ENCODE assay signal across 20 cellular contexts in the genomic region with DNA sequence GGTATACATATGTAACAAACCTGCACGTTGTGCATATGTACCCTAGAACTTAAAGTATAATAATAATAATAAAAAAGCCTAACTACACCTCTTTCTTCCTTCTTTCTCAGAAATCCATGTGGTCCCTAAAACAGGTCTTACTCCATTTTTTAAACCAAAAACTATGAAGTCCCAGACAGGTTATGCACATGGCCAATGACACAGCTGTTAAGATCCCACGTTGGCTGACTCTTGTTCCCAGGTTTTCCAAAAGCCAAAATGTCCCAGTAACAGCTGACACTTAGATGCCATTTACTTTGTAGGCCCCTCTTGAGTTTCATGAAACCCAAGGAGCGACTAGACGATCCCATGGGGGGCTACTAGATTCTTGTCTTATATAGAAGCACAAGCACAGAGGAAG.
DNase-seq lines count a peak whose midpoint lies in the region; ATAC-seq and TF ChIP-seq lines count a peak whose summit lies in the region.
"Had no signal": no experiment of that assay in that cellular context is flagged by ENCODE, and none has a peak within 500 bp of the region (broad histone marks: within the 10 kb centered on the region; RNA-seq: fewer than 3 reads in every experiment).

No MANE protein-coding gene starts in this region.

- peak overlapping the region; percentile 21 for H3K27ac Mint-ChIP-seq in glutamatergic neuron (ENCODE audit: unreplicated experiment)
- H3K27ac Mint-ChIP-seq: B cell; CD4-positive, CD25-positive, alpha-beta regulatory T cell; CD8-positive, alpha-beta T cell; HFFc6 had no signal

- TF ChIP-seq POLR2A in breast epithelium (IDR thresholded peaks at IDR 0.05), result no peak

- H3K4me1 ChIP-seq in breast epithelium, result no peaks in the 10 kb centered on the region
- H3K4me1 ChIP-seq: BLaER1, Caco-2, HAP-1 had no signal

- no peak overlapping the region for H3K27ac ChIP-seq in breast epithelium
- H3K27ac ChIP-seq: 22Rv1, BLaER1, C4-2B had no signal

- peak overlapping the region; percentile 1 for H3K4me3 Mint-ChIP-seq in glutamatergic neuron (ENCODE audit: unreplicated experiment)
- H3K4me3 Mint-ChIP-seq: B cell; CD4-positive, CD25-positive, alpha-beta regulatory T cell; CD8-positive, alpha-beta T cell; HFFc6 had no signal

- peaks cover 16% of the 10 kb centered on the region for H3K27me3 Mint-ChIP-seq in glutamatergic neuron (ENCODE audit: unreplicated experiment)

- H3K4me3 ChIP-seq in breast epithelium, result no peak overlapping the region
- H3K4me3 ChIP-seq: BLaER1, HAP-1 had no signal

- H3K36me3 Mint-ChIP-seq in glutamatergic neuron (ENCODE audit: unreplicated experiment), result no peaks in the 10 kb centered on the region
- H3K36me3 Mint-ChIP-seq: CD8-positive, alpha-beta T cell had no signal

- peaks cover 24% of the 10 kb centered on the region for H3K9me3 Mint-ChIP-seq in glutamatergic neuron (ENCODE audit: unreplicated experiment)

- no peaks in the 10 kb centered on the region for H3K27me3 ChIP-seq in breast epithelium
- H3K27me3 ChIP-seq: BLaER1 had no signal

- ATAC-seq in Right ventricle myocardium inferior (no peak), HG03520 (IDR thresholded peaks at IDR 0.05; ENCODE audit: unreplicated experiment) (no peak)
- ATAC-seq: CD8-positive, alpha-beta T cell had no signal

- H3K4me1 Mint-ChIP-seq in glutamatergic neuron (ENCODE audit: low read depth, unreplicated experiment), result peaks cover 36% of the 10 kb centered on the region
- H3K4me1 Mint-ChIP-seq: B cell; CD4-positive, CD25-positive, alpha-beta regulatory T cell had no signal

- TF ChIP-seq CTCF in glutamatergic neuron (IDR thresholded peaks at IDR 0.05; ENCODE audit: partially characterized antibody, unreplicated experiment) (no peak), breast epithelium (IDR thresholded peaks at IDR 0.05) (no peak)

- intact Hi-C loops in cardiac septum (cut with DNase I), result no loop called here
- intact Hi-C loops in Right ventricle myocardium inferior (cut with DNase I), result no loop called here
- intact Hi-C loops in breast epithelium (cut with DNase I; ENCODE audit: low total_unique reads), result loop anchor here (5.0 kb wide), 1 partner anchor 904 kb away; no protein-coding TSS in a partner anchor

- DNase-seq in DMS 273 (lab: John Stamatoyannopoulos, UW; ENCODE audit: unreplicated experiment) (peak; percentile 44), DMS 273 treated with DMSO at 0.1 percent for 48 hours (lab: John Stamatoyannopoulos, UW) (no peak), cardiac septum (ENCODE audit: low spot score) (peak; percentile 10), Right ventricle myocardium inferior (ENCODE audit: missing footprints) (no peak), glutamatergic neuron (no peak), breast epithelium (ENCODE audit: low spot score in 2 of 2) (no peak)
- DNase-seq: Caco-2; CD4-positive, CD25-positive, alpha-beta regulatory T cell; CD8-positive, alpha-beta T cell; DMS53; DMS79 treated with DMSO at 0.1 percent for 48 hours; GF-D8; GOT3; HFFc6 had no signal

- peaks cover 0 to 15% of the 10 kb centered on the region in 2 donors for H3K9me3 ChIP-seq in breast epithelium

- no peaks in the 10 kb centered on the region for H3K36me3 ChIP-seq in breast epithelium
- H3K36me3 ChIP-seq: BLaER1, HAP-1 had no signal

Comparison
In these comparisons a context has a peak if more than half of its experiments do, and no peak if none do; other contexts are left out.
1. DNase-seq: peak in DMS 273 (single experiment) and cardiac septum (single experiment); none in DMS 273 treated with DMSO at 0.1 percent for 48 hours (single experiment), Right ventricle myocardium inferior (single experiment), glutamatergic neuron (single experiment) and breast epithelium (0 of 2).